In the genomic region with DNA sequence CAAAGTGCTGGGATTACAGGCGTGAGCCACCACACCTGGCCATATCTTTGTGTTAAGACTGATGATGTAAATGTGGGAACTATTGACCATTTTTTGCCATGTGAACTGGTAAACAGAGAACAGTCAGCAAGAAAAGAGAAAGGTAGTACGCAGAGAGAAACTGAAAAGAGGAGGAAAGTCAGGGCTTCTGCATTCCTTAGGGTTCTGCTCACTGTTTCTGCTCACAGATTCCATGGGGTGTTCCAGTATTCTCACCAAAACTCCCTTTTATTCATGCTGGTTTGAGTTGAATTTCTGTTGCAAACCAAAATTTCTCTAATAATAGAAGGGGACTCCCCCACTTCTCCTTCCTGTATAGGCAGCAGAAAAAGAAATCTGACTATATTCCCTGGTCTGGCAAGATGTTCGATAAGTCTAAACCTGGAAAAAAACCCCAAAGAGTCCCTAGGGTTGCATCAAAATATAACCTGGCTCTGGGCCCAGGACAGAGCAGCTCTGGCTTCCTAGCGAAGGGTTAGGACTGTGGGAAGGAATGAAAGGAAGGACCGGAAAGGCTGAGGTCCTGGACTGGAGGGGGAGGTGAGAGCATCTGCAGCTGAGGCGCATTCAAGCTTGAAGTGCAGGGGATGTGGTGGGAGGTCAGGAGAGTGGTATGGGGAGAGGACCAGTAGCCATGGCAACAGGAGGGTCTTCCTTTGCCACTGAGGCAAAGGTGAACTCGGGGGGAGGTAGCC, we compare ENCODE assay signal across 12 cellular contexts. TPM values are rescaled to one million over a fixed set of nuclear protein-coding genes. Genes with fewer than 3 reads are reported as not detected.
DNase-seq lines count a peak whose midpoint lies in the region; ATAC-seq, FAIRE-seq and TF ChIP-seq lines count a peak whose summit lies in the region.
"Had no signal": no experiment of that assay in that cellular context is flagged by ENCODE, and none has a peak within 500 bp of the region (broad histone marks: within the 10 kb centered on the region; RNA-seq: fewer than 3 reads in every experiment).

No MANE protein-coding gene starts in this region.

- H3K4me3 ChIP-seq in K562 (no peak overlapping the region), upper lobe of left lung (no peak overlapping the region), HAP-1 (no peak overlapping the region), H7 (ENCODE audit: insufficient read depth, low read depth, low read length) (no peak overlapping the region)
- H3K4me3 ChIP-seq: uterus had no signal

- 1% methylated on average over 7 of the region's 7 CpGs for WGBS in K562 (ENCODE audit: insufficient coverage, low coverage, missing lambda C conversion rate)
- 71 to 73% methylated on average over 7 of the region's 7 CpGs for WGBS in upper lobe of left lung, 2 donors

- H4K20me1 ChIP-seq in K562 (replicated peaks; ENCODE audit: control insufficient read depth, insufficient read depth, low read length): no peaks in the 10 kb centered on the region

- TF ChIP-seq EP300 in K562 (IDR thresholded peaks at IDR 0.05; ENCODE audit: low read length): no peak
- TF ChIP-seq EP300 in upper lobe of left lung (IDR thresholded peaks at IDR 0.05): no peak

- CTCF ChIA-PET in K562 (lab: Yijun Ruan, JAX; ENCODE audit: low intra/inter-chr PET ratio) (no interaction called here), HEK293T (lab: Yijun Ruan, JAX) (interaction anchor here (0.7 kb wide), 1 partner anchor 27 kb away, joined by 3 read pairs; no protein-coding TSS in a partner anchor)

- H3K9me1 ChIP-seq in K562 (ENCODE audit: control insufficient read depth, insufficient read depth, low read length): no peaks in the 10 kb centered on the region

- TF ChIP-seq CTCF in K562 (IDR thresholded peaks at IDR 0.05 in 2 of 3, conservative IDR thresholded peaks at IDR 0.05 in 1 of 3; ENCODE audit: insufficient read depth in 2 of 3, low read depth in 1 of 3, low read length in 3 of 3) (no peak), upper lobe of left lung (IDR thresholded peaks at IDR 0.05) (no peak)

- no peaks in the 10 kb centered on the region for H3K9me3 ChIP-seq in K562 (replicated peaks; ENCODE audit: control insufficient read depth, insufficient read depth, low read depth, low read length)
- H3K9me3 ChIP-seq in upper lobe of left lung: no peaks in the 10 kb centered on the region
- no peaks in the 10 kb centered on the region; the same call in 1 of the 2 replicates for H3K9me3 ChIP-seq in HAP-1
- H3K9me3 ChIP-seq: uterus had no signal

- no peak for FAIRE-seq in K562 (lab: Jason Lieb, UNC)

- no peak overlapping the region for H3K9ac ChIP-seq in K562 (ENCODE audit: insufficient read depth in 1 of 2, low read depth in 2 of 2, low read length in 2 of 2)

- peak; percentile 68 for ATAC-seq in Right ventricle myocardium inferior
- peak; percentile 47 for ATAC-seq in HG02938 (IDR thresholded peaks at IDR 0.05; ENCODE audit: unreplicated experiment)
- ATAC-seq in K562: no peak
- ATAC-seq in upper lobe of left lung (ENCODE audit: low FRiP score in 2 of 2): peak; percentile 37 to 70
- ATAC-seq: SK-N-SH treated with all-trans-retinoic acid at 6 μM for 48 hours had no signal

- TF ChIP-seq POLR2A in K562 (conservative IDR thresholded peaks at IDR 0.05) (no peak), upper lobe of left lung (IDR thresholded peaks at IDR 0.05) (no peak)

- intact Hi-C loops in Right ventricle myocardium inferior (cut with DNase I) (no loop called here), cardiac septum (cut with DNase I) (no loop called here), K562 (cut with micrococcal nuclease) (no loop called here)

- no peaks in the 10 kb centered on the region for H3K79me2 ChIP-seq in K562 (ENCODE audit: control insufficient read depth, insufficient read depth, low read length)

- H3K27me3 ChIP-seq in K562 (ENCODE audit: control insufficient read depth in 2 of 2, insufficient read depth in 2 of 2, low read length in 2 of 2): peaks cover 10 to 30% of the 10 kb centered on the region in 2 experiments
- no peaks in the 10 kb centered on the region for H3K27me3 ChIP-seq in upper lobe of left lung
- no peaks in the 10 kb centered on the region for H3K27me3 ChIP-seq in HAP-1 (ENCODE audit: low read depth)
- no peaks in the 10 kb centered on the region; the same call in 1 of the 2 replicates for H3K27me3 ChIP-seq in H7 (ENCODE audit: control insufficient read depth, insufficient read depth, low read length)
- H3K27me3 ChIP-seq: uterus had no signal

- in situ Hi-C loops in K562 (cut with MboI) (no loop called here), HAP-1 (cut with MboI; ENCODE audit: low sequenced_read_pairs) (no loop called here)

- no peak for DNase-seq in Right ventricle myocardium inferior (ENCODE audit: missing footprints)
- no peak for DNase-seq in cardiac septum (ENCODE audit: low spot score)
- no peak for DNase-seq in K562 (ENCODE audit: extremely low read depth in 1 of 4, low spot score in 3 of 4)
- DNase-seq in upper lobe of left lung: no peak
- DNase-seq in HAP-1 (ENCODE audit: low spot score in 2 of 2): no peak
- no peak for DNase-seq in HEK293T (ENCODE audit: extremely low spot score)
- DNase-seq in H7: no peak
- DNase-seq: dermis blood vessel endothelial cell, NCI-H2029, uterus had no signal

- H3K27ac ChIP-seq in K562 (ENCODE audit: extremely low read depth, low read depth, low read length): no peak overlapping the region
- no peak overlapping the region for H3K27ac ChIP-seq in upper lobe of left lung
- H3K27ac ChIP-seq: uterus had no signal

- no peak for TF ChIP-seq RAD21 in K562 (CRISPR knock-in tag; conservative IDR thresholded peaks at IDR 0.05 in 1 of 2, IDR thresholded peaks at IDR 0.05 in 1 of 2)

- H3K4me1 ChIP-seq in K562 (replicated peaks in 1 of 2; ENCODE audit: control insufficient read depth in 2 of 2, insufficient read depth in 2 of 2, low read length in 2 of 2) (no peaks in the 10 kb centered on the region), upper lobe of left lung (peaks cover 0 to 4% (median 0%) of the 10 kb centered on the region in 4 donors), HAP-1 (no peaks in the 10 kb centered on the region)
- H3K4me1 ChIP-seq: uterus had no signal

- no peaks in the 10 kb centered on the region for H3K36me3 ChIP-seq in K562 (ENCODE audit: control insufficient read depth, insufficient read depth, low read length)
- no peaks in the 10 kb centered on the region for H3K36me3 ChIP-seq in upper lobe of left lung
- H3K36me3 ChIP-seq in HAP-1 (replicated peaks): no peaks in the 10 kb centered on the region
- H3K36me3 ChIP-seq in H7 (replicated peaks; ENCODE audit: control insufficient read depth, insufficient read depth, low read length): no peaks in the 10 kb centered on the region
- H3K36me3 ChIP-seq: uterus had no signal

- H2AFZ ChIP-seq in K562 (ENCODE audit: low read depth, low read length): no peak overlapping the region

- POLR2A ChIA-PET in K562 (lab: Yijun Ruan, JAX) (interaction anchor here (0.6 to 1.0 kb wide), 3 partner anchors 11 to 27 kb away, joined by 3 read pairs; no protein-coding TSS in a partner anchor), HEK293T (lab: Yijun Ruan, JAX) (no interaction called here)

- BruUV-seq in K562 (replicated peaks; lab: Mats Ljungman, UMichigan): no TSS peak

- no peak overlapping the region for H3K4me2 ChIP-seq in K562 (ENCODE audit: insufficient read depth, low read length)

TF ChIP-seq in HEK293T, 16 proteins besides CTCF, POLR2A, EP300 and RAD21 (continues in another document):
- TF ChIP-seq TARDBP (IDR thresholded peaks at IDR 0.05): no peak

RNA-seq across cellular contexts. Expression of a gene that starts 18.8 kb away (rescaled TPM):
- total RNA-seq in Right ventricle myocardium inferior: 0.97 TPM
- 1.9 TPM for total RNA-seq in cardiac septum
- 0.32 and 0.42 TPM in 2 replicates for total RNA-seq in K562 (2011; cell fraction: chromatin; rRNA removed; ENCODE audit: low replicate concordance)
- 0.13 and 0.17 TPM in 2 replicates for total RNA-seq in K562 (2011; cell fraction: nucleolus; rRNA removed)
- not detected in 2 replicates for total RNA-seq in K562 (2011; cell fraction: nucleoplasm; rRNA removed)
- total RNA-seq in K562 (2014; rRNA removed): 0.37 and 0.50 TPM in 2 replicates
- 0.26 and 0.36 TPM in 2 replicates for total RNA-seq in K562 (2014; rRNA removed; fragmentation: Illumina TruSeq; extraction: Trizol)
- total RNA-seq in K562 (2015; rRNA removed; fragmentation: Illumina TruSeq; extraction: Trizol): 0.15 and 0.29 TPM in 2 replicates
- 0.38 and 0.55 TPM in 2 replicates for total RNA-seq in K562 (2021)
- polyA plus RNA-seq in K562 (2011; rRNA removed): 0.09 and 0.20 TPM in 2 replicates
- polyA plus RNA-seq in K562 (2011; cell fraction: cytosol; rRNA removed): 0.13 and 0.34 TPM in 2 replicates
- 0.06 and 0.31 TPM in 2 replicates for polyA plus RNA-seq in K562 (2011; cell fraction: nucleus; rRNA removed)
- polyA plus RNA-seq in K562 (2012): 0.40 and 1.7 TPM in 2 replicates
- 0.52 and 0.62 TPM in 2 replicates for polyA plus RNA-seq in K562 (2014; fragmentation: Illumina TruSeq; extraction: Trizol)
- polyA plus RNA-seq in K562 (2014; fragmentation: Nextera tagmentation; extraction: Ambion mirVana): under 1 TPM; 0.07 to 0.21 TPM
- 0.53 and 0.66 TPM in 2 replicates for polyA plus RNA-seq in K562 (2014; rRNA removed)
- 0.32 TPM in 1 of 2 replicates, not detected in the other for polyA minus RNA-seq in K562 (2011; rRNA and poly(A)+ RNA removed)
- not detected in 2 replicates for polyA minus RNA-seq in K562 (2011; cell fraction: cytosol; rRNA and poly(A)+ RNA removed)
- 0.11 and 0.40 TPM in 2 replicates for polyA minus RNA-seq in K562 (2011; cell fraction: nucleus; rRNA and poly(A)+ RNA removed)
- 10 to 100 TPM in 4 of 6 donors, 1 to 10 TPM in 2; 3.1 to 27.2 (median 16.2) TPM for total RNA-seq in upper lobe of left lung
- 22.0 and 29.1 TPM in 2 replicates for total RNA-seq in H7 (2014; rRNA removed; shearing (Covaris generic))

RNA-seq across cellular contexts. Expression of a gene that starts 33.9 kb away (rescaled TPM):
- total RNA-seq in Right ventricle myocardium inferior (2.9 TPM), cardiac septum (3.3 TPM), K562 (2014; rRNA removed) (5.4 and 6.2 TPM in 2 replicates), K562 (2014; rRNA removed; fragmentation: Illumina TruSeq; extraction: Trizol) (8.6 and 8.7 TPM in 2 replicates), K562 (2015; rRNA removed; fragmentation: Illumina TruSeq; extraction: Trizol) (8.4 and 9.1 TPM in 2 replicates), K562 (2021) (5.4 and 5.7 TPM in 2 replicates), upper lobe of left lung (10 to 100 TPM in 4 of 6 donors, 1 to 10 TPM in 2; 8.5 to 16.8 (median 12.0) TPM)
- total RNA-seq in K562 (2011; cell fraction: chromatin; rRNA removed; ENCODE audit: low replicate concordance): 7.7 and 12.7 TPM in 2 replicates
- total RNA-seq in K562 (2011; cell fraction: nucleolus; rRNA removed): 5.3 and 5.8 TPM in 2 replicates
- 10.9 and 15.1 TPM in 2 replicates for total RNA-seq in K562 (2011; cell fraction: nucleoplasm; rRNA removed)
- polyA plus RNA-seq in K562 (2011; rRNA removed) (4.2 and 8.6 TPM in 2 replicates), K562 (2014; fragmentation: Illumina TruSeq; extraction: Trizol) (6.2 and 7.2 TPM in 2 replicates), K562 (2014; fragmentation: Nextera tagmentation; extraction: Ambion mirVana) (10 to 100 TPM in 1 of 2 experiments, 1 to 10 TPM in 1; 4.3 to 11.1 TPM), K562 (2014; rRNA removed) (5.1 and 5.6 TPM in 2 replicates)
- polyA plus RNA-seq in K562 (2011; cell fraction: cytosol; rRNA removed): 2.0 and 2.2 TPM in 2 replicates
- 5.7 and 8.2 TPM in 2 replicates for polyA plus RNA-seq in K562 (2011; cell fraction: nucleus; rRNA removed)
- polyA plus RNA-seq in K562 (2012): 6.4 and 9.3 TPM in 2 replicates
- 8.0 and 12.0 TPM in 2 replicates for polyA minus RNA-seq in K562 (2011; rRNA and poly(A)+ RNA removed)
- 1.3 and 3.3 TPM in 2 replicates for polyA minus RNA-seq in K562 (2011; cell fraction: cytosol; rRNA and poly(A)+ RNA removed)
- 4.3 and 5.2 TPM in 2 replicates for polyA minus RNA-seq in K562 (2011; cell fraction: nucleus; rRNA and poly(A)+ RNA removed)
- 0.85 and 1.2 TPM in 2 replicates for total RNA-seq in H7 (2014; rRNA removed; shearing (Covaris generic))
